ENCODE assay signal across 9 cellular contexts in the genomic region with DNA sequence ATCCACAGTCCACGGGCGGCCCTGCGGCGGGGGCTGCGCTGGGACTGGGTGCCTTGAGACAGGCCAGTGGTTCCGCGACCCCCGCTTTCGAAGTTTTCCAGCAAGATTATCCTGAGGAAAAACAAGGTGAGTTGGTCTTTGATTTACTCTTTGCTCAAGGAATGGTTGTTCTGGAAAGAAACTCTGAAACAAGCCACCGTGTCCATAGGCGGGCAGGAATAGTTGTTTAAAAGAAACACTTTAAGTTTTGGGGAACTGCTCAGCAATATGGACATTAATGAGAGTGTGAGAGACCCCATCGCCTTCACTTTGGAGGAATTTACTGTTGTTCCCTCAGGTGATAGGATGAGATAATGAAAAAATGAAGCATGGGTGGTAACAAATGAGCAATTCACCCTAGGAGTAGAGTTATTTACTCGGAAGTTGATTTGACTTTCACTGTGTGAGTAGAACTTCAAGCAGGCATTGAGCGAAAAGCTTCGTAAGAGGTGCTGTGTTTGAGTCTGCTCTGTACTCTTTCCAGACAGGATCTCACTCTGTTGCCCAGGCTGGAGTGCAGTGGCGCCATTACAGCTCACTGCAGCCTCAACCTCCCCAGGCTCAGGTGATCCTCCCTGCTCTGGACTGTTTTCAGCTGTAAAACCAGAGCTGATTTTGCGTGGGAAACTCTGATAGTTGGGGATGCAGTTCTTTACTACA. TPM values are rescaled to one million over a fixed set of nuclear protein-coding genes. Genes with fewer than 3 reads are reported as not detected.
DNase-seq lines count a peak whose midpoint lies in the region; ATAC-seq and TF ChIP-seq lines count a peak whose summit lies in the region.
"Had no signal": no experiment of that assay in that cellular context is flagged by ENCODE, and none has a peak within 500 bp of the region (broad histone marks: within the 10 kb centered on the region; RNA-seq: fewer than 3 reads in every experiment).

No MANE protein-coding gene starts in this region.

- H3K4me3 Mint-ChIP-seq in activated CD4-positive, alpha-beta T cell treated with anti-CD3 and anti-CD28 coated beads, Interleukin-2, amount 10 ng/mL, durations not matched to agents 7 days and 5 days, result peak overlapping the region; percentile 34
- H3K4me3 Mint-ChIP-seq in chondrocyte (ENCODE audit: unreplicated experiment), result peak overlapping the region; percentile 85
- H3K4me3 Mint-ChIP-seq in memory B cell, result peak overlapping the region; percentile 51
- H3K4me3 Mint-ChIP-seq: CD8-positive, alpha-beta T cell had no signal

- H3K4me1 Mint-ChIP-seq in activated CD4-positive, alpha-beta T cell treated with anti-CD3 and anti-CD28 coated beads, Interleukin-2, amount 10 ng/mL, durations not matched to agents 7 days and 5 days, result peaks cover 3% of the 10 kb centered on the region
- H3K4me1 Mint-ChIP-seq in chondrocyte (ENCODE audit: low read depth) (peaks cover 24% of the 10 kb centered on the region), memory B cell (peaks cover 4% of the 10 kb centered on the region)

- 23 to 28% methylated on average over 5 to 17 of the region's 17 CpGs for WGBS in transverse colon (ENCODE audit: low coverage in 1 of 2), 2 donors

- CTCF ChIA-PET in activated CD4-positive, alpha-beta T cell treated with anti-CD3 and anti-CD28 coated beads, Interleukin-2, amount 10 ng/mL, durations not matched to agents 7 days and 5 days (lab: Charles Lee), result interaction anchor here (0.6 to 0.8 kb wide), 2 partner anchors 634 to 1137 kb away, joined by 3 to 4 read pairs; no protein-coding TSS in a partner anchor

- TF ChIP-seq POLR2A in transverse colon (IDR thresholded peaks at IDR 0.05), result peak; percentile 1

- H3K27ac ChIP-seq in transverse colon, result peak overlapping the region; percentile 84 to 89 (median 86)

- peaks cover 47% of the 10 kb centered on the region for H3K27me3 ChIP-seq in transverse colon

- peaks cover 44% of the 10 kb centered on the region for H3K27me3 Mint-ChIP-seq in activated CD4-positive, alpha-beta T cell treated with anti-CD3 and anti-CD28 coated beads, Interleukin-2, amount 10 ng/mL, durations not matched to agents 7 days and 5 days
- H3K27me3 Mint-ChIP-seq in chondrocyte (ENCODE audit: low read depth) (peaks cover 10% of the 10 kb centered on the region), memory B cell (peaks cover 11% of the 10 kb centered on the region)

- H3K4me3 ChIP-seq in transverse colon, result peak overlapping the region; percentile 51 to 92 (median 74)

- ATAC-seq in memory B cell (ENCODE audit: low read depth), result no peak
- ATAC-seq in GM18907 (IDR thresholded peaks at IDR 0.05; ENCODE audit: unreplicated experiment), result no peak

- H3K9me3 ChIP-seq in transverse colon, result no peaks in the 10 kb centered on the region

- TF ChIP-seq CTCF in chondrocyte (IDR thresholded peaks at IDR 0.05) (peak; percentile 38), transverse colon (IDR thresholded peaks at IDR 0.05) (no peak)

- in situ Hi-C loops in transverse colon (cut with MboI; ENCODE audit: low pct_ligation_motif_present in 1 of 4, low pct_unique_long_range_greater_than_20kb in 1 of 4, low sequenced_read_pairs in 3 of 4), result loop anchor here in 3 of 4 donors (10.0 kb wide), 3 partner anchors 133 to 633 kb away; no protein-coding TSS in a partner anchor

- H3K9me3 Mint-ChIP-seq in activated CD4-positive, alpha-beta T cell treated with anti-CD3 and anti-CD28 coated beads, Interleukin-2, amount 10 ng/mL, durations not matched to agents 7 days and 5 days, result no peaks in the 10 kb centered on the region
- H3K9me3 Mint-ChIP-seq in chondrocyte (ENCODE audit: low read depth) (no peaks in the 10 kb centered on the region), memory B cell (no peaks in the 10 kb centered on the region)
- H3K9me3 Mint-ChIP-seq: CD8-positive, alpha-beta T cell had no signal

- peaks cover 0 to 22% (median 6%) of the 10 kb centered on the region in 4 donors for H3K4me1 ChIP-seq in transverse colon

- H3K36me3 Mint-ChIP-seq in activated CD4-positive, alpha-beta T cell treated with anti-CD3 and anti-CD28 coated beads, Interleukin-2, amount 10 ng/mL, durations not matched to agents 7 days and 5 days (ENCODE audit: low read depth), result no peaks in the 10 kb centered on the region
- H3K36me3 Mint-ChIP-seq in chondrocyte (ENCODE audit: low read depth) (peaks cover 10% of the 10 kb centered on the region), memory B cell (no peaks in the 10 kb centered on the region)
- H3K36me3 Mint-ChIP-seq: CD8-positive, alpha-beta T cell had no signal

- intact Hi-C loops in transverse colon (cut with DNase I; ENCODE audit: low total_unique reads), result no loop called here

- no peak overlapping the region for H3K27ac Mint-ChIP-seq in activated CD4-positive, alpha-beta T cell treated with anti-CD3 and anti-CD28 coated beads, Interleukin-2, amount 10 ng/mL, durations not matched to agents 7 days and 5 days
- peak overlapping the region; percentile 74 for H3K27ac Mint-ChIP-seq in chondrocyte (ENCODE audit: unreplicated experiment)
- no peak overlapping the region for H3K27ac Mint-ChIP-seq in memory B cell
- H3K27ac Mint-ChIP-seq: CD8-positive, alpha-beta T cell had no signal

- POLR2A ChIA-PET in activated CD4-positive, alpha-beta T cell treated with anti-CD3 and anti-CD28 coated beads, Interleukin-2, amount 10 ng/mL, durations not matched to agents 7 days and 5 days (lab: Charles Lee), result no interaction called here

- no peak for DNase-seq in activated CD4-positive, alpha-beta T cell treated with anti-CD3 and anti-CD28 coated beads, Interleukin-2, amount 10 ng/mL, durations not matched to agents 7 days and 5 days
- no peak for DNase-seq in activated CD4-positive, alpha-beta T cell treated with anti-CD3 and anti-CD28 coated beads, Interleukin-2, amount 50 U/mL, for 48 hours
- no peak for DNase-seq in chondrocyte (ENCODE audit: low spot score)
- DNase-seq in memory B cell (ENCODE audit: low spot score in 2 of 2), result no peak
- DNase-seq in transverse colon, result no peak
- DNase-seq in NCI-H1436 treated with DMSO at 0.1 percent for 48 hours (lab: John Stamatoyannopoulos, UW), result no peak
- DNase-seq in CD1c-positive myeloid dendritic cell (ENCODE audit: extremely low spot score), result no peak

- no peak for TF ChIP-seq EP300 in transverse colon (IDR thresholded peaks at IDR 0.05; ENCODE audit: low read depth)

- H3K36me3 ChIP-seq in transverse colon, result no peaks in the 10 kb centered on the region

RNA-seq across cellular contexts. Expression of a gene that starts 1.1 kb away (rescaled TPM):
- total RNA-seq in activated CD4-positive, alpha-beta T cell treated with anti-CD3 and anti-CD28 coated beads, Interleukin-2, amount 10 ng/mL, durations not matched to agents 7 days and 5 days, result not detected
- 5.0 to 6.7 TPM (median 5.2 TPM) in 3 replicates for total RNA-seq in chondrocyte
- 1 to 10 TPM; 1.4 to 2.4 (median 1.8) TPM for total RNA-seq in transverse colon
- total RNA-seq: CD8-positive, alpha-beta T cell had no signal

Comparison
In these comparisons a context has a peak if more than half of its experiments do, and no peak if none do; other contexts are left out.
1. H3K4me3 Mint-ChIP-seq: peak in every context shown above with its lines; median percentile 85 in chondrocyte; 51 in memory B cell; 34 in activated CD4-positive, alpha-beta T cell treated with anti-CD3 and anti-CD28 coated beads, Interleukin-2, amount 10 ng/mL, durations not matched to agents 7 days and 5 days.